In genomic region chr14:74083784-74084276, GRCh38 we compare ENCODE assay signal across 8 cellular contexts. TPM values are rescaled to one million over a fixed set of nuclear protein-coding genes. Genes with fewer than 3 reads are reported as not detected.
A peak's percentile ranks its signal among the peaks of the same experiment; 100 is the strongest.
DNase-seq lines count a peak whose midpoint lies in the region; FAIRE-seq and TF ChIP-seq lines count a peak whose summit lies in the region.

No MANE protein-coding gene starts in this region.

- peaks cover 18% of the 10 kb centered on the region for H3K79me2 ChIP-seq in OCI-LY3 (ENCODE audit: low read length)

- WGBS in esophagus, 2 donors, result 2% methylated on average over 15 of the region's 15 CpGs

- H4K20me1 ChIP-seq in OCI-LY3 (ENCODE audit: insufficient read depth, low read length), result no peaks in the 10 kb centered on the region

- H3K4me2 ChIP-seq in OCI-LY3 (ENCODE audit: low read length), result peak overlapping the region; percentile 98

- H3K4me1 Mint-ChIP-seq in neural crest cell, result peaks cover 32% of the 10 kb centered on the region

- H3K9ac ChIP-seq in OCI-LY3 (ENCODE audit: low read length), result peak overlapping the region; percentile 75

- H3K4me3 ChIP-seq in OCI-LY3 (ENCODE audit: low read length) (peak overlapping the region; percentile 99), esophagus (ENCODE audit: low read depth in 1 of 2, low read length in 2 of 2) (peak overlapping the region; percentile 61 to 83)

- H3K36me3 ChIP-seq in OCI-LY3 (replicated peaks; ENCODE audit: low read depth, low read length) (no peaks in the 10 kb centered on the region), esophagus (ENCODE audit: control insufficient read depth in 2 of 2, insufficient read depth in 2 of 2, low read length in 1 of 2) (no peaks in the 10 kb centered on the region)

- no peak for TF ChIP-seq POLR2A in GM12891 (IDR thresholded peaks at IDR 0.05; ENCODE audit: low read depth, low read length)

- no peaks in the 10 kb centered on the region for H3K27me3 Mint-ChIP-seq in neural crest cell (ENCODE audit: low read depth)

- DNase-seq in stimulated activated CD4-positive, alpha-beta T cell treated with anti-CD3 and anti-CD28 coated beads, Interleukin-4, amount 100 ng/mL, for 1 hour, result peak; percentile 2
- no peak for DNase-seq in stimulated activated CD4-positive, alpha-beta T cell treated with anti-CD3 and anti-CD28 coated beads, Interleukin-12 subunit alpha, Interleukin-12 subunit beta, amount 100 ng/mL, for 4 hours
- DNase-seq in neural crest cell (ENCODE audit: low read depth, low spot score) (no peak), GM12891 (ENCODE audit: insufficient read length, low spot score) (no peak), NCI-H2029 treated with DMSO at 0.1 percent for 48 hours (lab: John Stamatoyannopoulos, UW) (no peak), NCI-H510A (lab: John Stamatoyannopoulos, UW) (no peak)

- no peak overlapping the region for H3K27ac ChIP-seq in OCI-LY3 (ENCODE audit: low read length)
- H3K27ac ChIP-seq in esophagus (ENCODE audit: low read depth in 2 of 2, low read length in 1 of 2), result peak overlapping the region; percentile 93 to 96

- TF ChIP-seq CTCF in OCI-LY3 (IDR thresholded peaks at IDR 0.05; ENCODE audit: low read depth, low read length), result no peak
- TF ChIP-seq CTCF in neural crest cell (conservative IDR thresholded peaks at IDR 0.05), result no peak

- H2AFZ ChIP-seq in OCI-LY3 (ENCODE audit: low read depth, low read length), result peak overlapping the region; percentile 54; the same call in 1 of the 2 replicates

- FAIRE-seq in GM12891 (lab: Jason Lieb, UNC), result no peak

- H3K9me3 ChIP-seq in OCI-LY3 (ENCODE audit: insufficient read depth, low read length), result no peaks in the 10 kb centered on the region
- no peaks in the 10 kb centered on the region for H3K9me3 ChIP-seq in esophagus (ENCODE audit: control insufficient read depth in 2 of 2, insufficient read depth in 1 of 2, low read depth in 1 of 2, low read length in 1 of 2)

- no peaks in the 10 kb centered on the region for H3K9me3 Mint-ChIP-seq in neural crest cell

- no peaks in the 10 kb centered on the region for H3K27me3 ChIP-seq in OCI-LY3 (ENCODE audit: low read depth, low read length)
- no peaks in the 10 kb centered on the region for H3K27me3 ChIP-seq in esophagus (ENCODE audit: control insufficient read depth in 1 of 2, insufficient read depth in 2 of 2, low read length in 2 of 2)

- H3K27ac Mint-ChIP-seq in neural crest cell (ENCODE audit: unreplicated experiment), result peak overlapping the region; percentile 93

- peaks cover 22% of the 10 kb centered on the region for H3K4me1 ChIP-seq in OCI-LY3 (ENCODE audit: low read length)
- no peaks in the 10 kb centered on the region for H3K4me1 ChIP-seq in esophagus (ENCODE audit: control insufficient read depth in 2 of 2, insufficient read depth in 2 of 2, low read length in 1 of 2)

- H3K36me3 Mint-ChIP-seq in neural crest cell (ENCODE audit: low read depth), result no peaks in the 10 kb centered on the region

- peak overlapping the region; percentile 99 for H3K4me3 Mint-ChIP-seq in neural crest cell

TF ChIP-seq in GM12891, 5 proteins besides CTCF, POLR2A, EP300 and RAD21:
- TF ChIP-seq SPI1 (IDR thresholded peaks at IDR 0.05; ENCODE audit: low read depth, low read length), result no peak
- no peak for TF ChIP-seq POU2F2 (IDR thresholded peaks at IDR 0.05; ENCODE audit: low read depth, low read length)
- TF ChIP-seq TAF1 (IDR thresholded peaks at IDR 0.05; ENCODE audit: low read depth, low read length), result no peak
- no peak for TF ChIP-seq PAX5 (IDR thresholded peaks at IDR 0.05; ENCODE audit: insufficient read depth, low read length, severe bottlenecking)
- no peak for TF ChIP-seq POLR2AphosphoS5 (IDR thresholded peaks at IDR 0.05; ENCODE audit: low read depth, low read length)

RNA-seq across cellular contexts. Expression of gene ALDH6A1, which starts 0.4 kb away (rescaled TPM):
- polyA plus RNA-seq in esophagus, result 1 to 10 TPM; 7.2 TPM
- 30.3 and 31.2 TPM in 2 replicates for total RNA-seq in neural crest cell
- 5.8 TPM for polyA plus RNA-seq in GM12891 (2012; ENCODE audit: low read depth, missing spikeins)

RNA-seq across cellular contexts. Expression of gene LIN52, which starts 0.9 kb away (rescaled TPM):
- polyA plus RNA-seq in esophagus, result 1 to 10 TPM; 2.8 to 3.0 TPM
- 22.3 and 22.4 TPM in 2 replicates for total RNA-seq in neural crest cell
- 5.3 TPM for polyA plus RNA-seq in GM12891 (2012; ENCODE audit: low read depth, missing spikeins)
